In genomic region chr3:169661567-169662214, GRCh38 we compare ENCODE assay signal across 8 cellular contexts. TPM values are rescaled to one million over a fixed set of nuclear protein-coding genes. Genes with fewer than 3 reads are reported as not detected.
DNase-seq lines count a peak whose midpoint lies in the region; ATAC-seq and TF ChIP-seq lines count a peak whose summit lies in the region.

No MANE protein-coding gene starts in this region.

- POLR2A ChIA-PET in MCF 10A (lab: Yijun Ruan, JAX): interaction anchor here (1.0 kb wide), 1 partner anchor 514 kb away, joined by 3 read pairs; no protein-coding TSS in a partner anchor

- TF ChIP-seq CTCF in MCF 10A (IDR thresholded peaks at IDR 0.05; ENCODE audit: unreplicated experiment): no peak

- peaks cover 13% of the 10 kb centered on the region for H3K27me3 Mint-ChIP-seq in MCF 10A (ENCODE audit: insufficient read depth, unreplicated experiment)
- peaks cover 65 to 96% of the 10 kb centered on the region in 2 donors for H3K27me3 Mint-ChIP-seq in stimulated activated naive B cell treated with anti-CD40 and anti-IgM and Interleukin-4, amounts not matched to agents 10 μg/mL and 1 μg/mL and 100 μg/mL, for 72 hours

- peak; percentile 19 for ATAC-seq in HG02678 (IDR thresholded peaks at IDR 0.05; ENCODE audit: unreplicated experiment)
- ATAC-seq in stimulated activated naive B cell treated with anti-CD40 and anti-IgM and Interleukin-4, amounts not matched to agents 10 μg/mL and 1 μg/mL and 100 μg/mL, for 72 hours (replicated peaks): peak in 1 of 2 donors; percentile 21

- BruUV-seq in MCF 10A (replicated peaks; lab: Mats Ljungman, UMichigan): no TSS peak

- no peaks in the 10 kb centered on the region for H3K4me1 Mint-ChIP-seq in MCF 10A (ENCODE audit: insufficient read depth, unreplicated experiment)
- peaks cover 27 to 80% of the 10 kb centered on the region in 2 donors for H3K4me1 Mint-ChIP-seq in stimulated activated naive B cell treated with anti-CD40 and anti-IgM and Interleukin-4, amounts not matched to agents 10 μg/mL and 1 μg/mL and 100 μg/mL, for 72 hours

- peak overlapping the region; percentile 57 for H3K27ac Mint-ChIP-seq in MCF 10A (ENCODE audit: low read depth, unreplicated experiment)
- H3K27ac Mint-ChIP-seq in stimulated activated naive B cell treated with anti-CD40 and anti-IgM and Interleukin-4, amounts not matched to agents 10 μg/mL and 1 μg/mL and 100 μg/mL, for 72 hours: peak overlapping the region; percentile 85

- H3K4me3 Mint-ChIP-seq in MCF 10A (ENCODE audit: unreplicated experiment): peak overlapping the region; percentile 88
- peak overlapping the region; percentile 87 to 91 for H3K4me3 Mint-ChIP-seq in stimulated activated naive B cell treated with anti-CD40 and anti-IgM and Interleukin-4, amounts not matched to agents 10 μg/mL and 1 μg/mL and 100 μg/mL, for 72 hours

- CTCF ChIA-PET in MCF 10A (lab: Yijun Ruan, JAX): interaction anchor here (0.6 to 1.8 kb wide), 10 partner anchors 9 to 797 kb away, joined by 3 to 12 read pairs (median 4); no protein-coding TSS in a partner anchor

- H3K36me3 Mint-ChIP-seq in MCF 10A (ENCODE audit: insufficient read depth, unreplicated experiment): no peaks in the 10 kb centered on the region
- H3K36me3 Mint-ChIP-seq in stimulated activated naive B cell treated with anti-CD40 and anti-IgM and Interleukin-4, amounts not matched to agents 10 μg/mL and 1 μg/mL and 100 μg/mL, for 72 hours: no peaks in the 10 kb centered on the region

- DNase-seq in activated CD4-positive, alpha-beta T cell treated with anti-CD3 and anti-CD28 coated beads for 48 hours: peak; percentile 40
- no peak for DNase-seq in activated CD4-positive, alpha-beta T cell treated with anti-CD3 and anti-CD28 coated beads for 4 hours
- peak; percentile 31 for DNase-seq in NCI-H510A (lab: John Stamatoyannopoulos, UW)
- peak; percentile 54 for DNase-seq in MCF 10A (ENCODE audit: unreplicated experiment)
- peak; percentile 81 for DNase-seq in islet precursor cell
- no peak for DNase-seq in stimulated activated naive B cell treated with anti-CD40 and anti-IgM and Interleukin-4, amounts not matched to agents 10 μg/mL and 1 μg/mL and 100 μg/mL, for 72 hours
- DNase-seq in COLO829 (ENCODE audit: low spot score): no peak

- intact Hi-C loops in MCF 10A (cut with micrococcal nuclease): loop anchor here (1.0 to 10.0 kb wide), 6 partner anchors 83 to 634 kb away; no protein-coding TSS in a partner anchor

- no peaks in the 10 kb centered on the region for H3K9me3 Mint-ChIP-seq in MCF 10A (ENCODE audit: unreplicated experiment)
- peaks cover 0 to 1% of the 10 kb centered on the region in 2 donors for H3K9me3 Mint-ChIP-seq in stimulated activated naive B cell treated with anti-CD40 and anti-IgM and Interleukin-4, amounts not matched to agents 10 μg/mL and 1 μg/mL and 100 μg/mL, for 72 hours

RNA-seq across cellular contexts. Expression of gene MECOM, which starts 1.8 kb away (rescaled TPM):
- 5.2 and 7.1 TPM in 2 replicates for total RNA-seq in MCF 10A (2022)

Comparison
In these comparisons a context has a peak if more than half of its experiments do, and no peak if none do; other contexts are left out.
1. DNase-seq: peak in activated CD4-positive, alpha-beta T cell treated with anti-CD3 and anti-CD28 coated beads for 48 hours (single experiment), NCI-H510A (single experiment), MCF 10A (single experiment) and islet precursor cell (single experiment); none in activated CD4-positive, alpha-beta T cell treated with anti-CD3 and anti-CD28 coated beads for 4 hours (0 of 2), stimulated activated naive B cell treated with anti-CD40 and anti-IgM and Interleukin-4, amounts not matched to agents 10 μg/mL and 1 μg/mL and 100 μg/mL, for 72 hours (single experiment) and COLO829 (single experiment).